ENCODE assay signal across 8 cellular contexts in genomic region chr14:34874386-34875030, GRCh38. TPM values are rescaled to one million over a fixed set of nuclear protein-coding genes. Genes with fewer than 3 reads are reported as not detected.
A peak's percentile ranks its signal among the peaks of the same experiment; 100 is the strongest.
DNase-seq lines count a peak whose midpoint lies in the region; ATAC-seq and TF ChIP-seq lines count a peak whose summit lies in the region.

No MANE protein-coding gene starts in this region.

- no peaks in the 10 kb centered on the region for H3K9me3 Mint-ChIP-seq in endodermal cell

- H3K27me3 ChIP-seq in endodermal cell (ENCODE audit: control insufficient read depth, insufficient read depth, low read length, poor library complexity, severe bottlenecking) = no peaks in the 10 kb centered on the region

- WGBS in endodermal cell (ENCODE audit: insufficient coverage in 1 of 2, insufficient read length in 1 of 2), 2 experiments = 0% methylated on average over 28 to 85 of the region's 85 CpGs

- no peaks in the 10 kb centered on the region for H3K27me3 Mint-ChIP-seq in endodermal cell (ENCODE audit: insufficient read depth)

- peak overlapping the region; percentile 95 for H3K4me3 Mint-ChIP-seq in endodermal cell

- no peaks in the 10 kb centered on the region for H3K36me3 Mint-ChIP-seq in endodermal cell (ENCODE audit: low read depth)

- peaks cover 21% of the 10 kb centered on the region for H3K36me3 ChIP-seq in endodermal cell (ENCODE audit: control insufficient read depth, insufficient read depth, low read length)

- H3K4me3 ChIP-seq in AG09309 (ENCODE audit: control insufficient read depth, low read depth, low read length) (peak overlapping the region; percentile 89), endodermal cell (ENCODE audit: low read length) (peak overlapping the region; percentile 96)

- H3K27ac Mint-ChIP-seq in endodermal cell = peak overlapping the region; percentile 30

- peak overlapping the region; percentile 97 for H3K27ac ChIP-seq in endodermal cell (ENCODE audit: low read depth, low read length)

- no peaks in the 10 kb centered on the region for H3K9me3 ChIP-seq in endodermal cell (ENCODE audit: control insufficient read depth, low read length)

- H3K4me1 Mint-ChIP-seq in endodermal cell = peaks cover 14% of the 10 kb centered on the region

- H3K9ac ChIP-seq in endodermal cell (ENCODE audit: extremely low read depth, low read length, poor library complexity, severe bottlenecking) = peak overlapping the region; percentile 87

- no peak for TF ChIP-seq CTCF in AG09309 (IDR thresholded peaks at IDR 0.05; ENCODE audit: control insufficient read depth, insufficient read depth, low read depth, low read length, missing control alignments)
- TF ChIP-seq CTCF in endodermal cell (conservative IDR thresholded peaks at IDR 0.05) = no peak

- no peak for DNase-seq in AG09309 (ENCODE audit: low read depth)
- peak; percentile 9 for DNase-seq in NCI-H2196 treated with DMSO at 0.1 percent for 48 hours (lab: John Stamatoyannopoulos, UW; ENCODE audit: unreplicated experiment)
- peak; percentile 7 to 25 for DNase-seq in activated CD8-positive, alpha-beta memory T cell treated with anti-CD3 and anti-CD28 coated beads for 4 hours (ENCODE audit: low read depth in 2 of 2)
- DNase-seq in endodermal cell = peak; percentile 84
- peak; percentile 68 for DNase-seq in midbrain (lab: John Stamatoyannopoulos, UW)
- DNase-seq in stimulated activated CD8-positive, alpha-beta memory T cell treated with anti-CD3 and anti-CD28 coated beads, Interleukin-4, amount 100 ng/mL, for 24 hours (ENCODE audit: low read depth) = peak; percentile 26

- ATAC-seq in GM18861 (IDR thresholded peaks at IDR 0.05; ENCODE audit: unreplicated experiment) = peak; percentile 21
- ATAC-seq in HG03066 (IDR thresholded peaks at IDR 0.05; ENCODE audit: low read depth, unreplicated experiment) = peak; percentile 22

- no peaks in the 10 kb centered on the region for H3K4me1 ChIP-seq in endodermal cell (ENCODE audit: control insufficient read depth, insufficient read depth, low read length)

RNA-seq across cellular contexts. Expression of gene BAZ1A, which starts 0.7 kb away (rescaled TPM):
- total RNA-seq in endodermal cell = 10 to 100 TPM; 22.3 to 23.3 TPM
- polyA plus RNA-seq in endodermal cell (2013, experiment 1 of 2) = 32.7 TPM
- polyA plus RNA-seq in endodermal cell (2013, experiment 2 of 2) = 28.4 TPM
